Comparison of ENCODE assay signal across 1 cellular context in genomic region chr5:82365744-82366228, GRCh38.
TF ChIP-seq lines count a peak whose summit lies in the region.

No MANE protein-coding gene starts in this region.

TF ChIP-seq in HepG2, 621 proteins besides CTCF, POLR2A, EP300 and RAD21 (continued from another document and continues in another):
- TF ChIP-seq E2F2 (CRISPR knock-in tag; IDR thresholded peaks at IDR 0.05; ENCODE audit: borderline replicate concordance) = no peak
- TF ChIP-seq ZNF614 (CRISPR knock-in tag; IDR thresholded peaks at IDR 0.05; ENCODE audit: borderline replicate concordance) = peak; percentile 83
- TF ChIP-seq SMAD9 (CRISPR knock-in tag; IDR thresholded peaks at IDR 0.05) = no peak
- TF ChIP-seq HDAC6 (IDR thresholded peaks at IDR 0.05; ENCODE audit: low read depth, low read length) = no peak
- TF ChIP-seq ZNF83 (CRISPR knock-in tag; IDR thresholded peaks at IDR 0.05; ENCODE audit: borderline replicate concordance) = no peak
- no peak for TF ChIP-seq ZNF280B (CRISPR knock-in tag; IDR thresholded peaks at IDR 0.05; ENCODE audit: borderline replicate concordance)
- no peak for TF ChIP-seq PRDM10 (CRISPR knock-in tag; IDR thresholded peaks at IDR 0.05; ENCODE audit: low read depth)
- TF ChIP-seq RFXAP (CRISPR knock-in tag; IDR thresholded peaks at IDR 0.05; ENCODE audit: borderline replicate concordance) = no peak
- TF ChIP-seq ZNF563 (CRISPR knock-in tag; IDR thresholded peaks at IDR 0.05) = no peak
- no peak for TF ChIP-seq ZNF33A (CRISPR knock-in tag; IDR thresholded peaks at IDR 0.05; ENCODE audit: borderline replicate concordance)
- no peak for TF ChIP-seq MXD4 (CRISPR knock-in tag; IDR thresholded peaks at IDR 0.05)
- no peak; the same call in 1 of the 2 replicates for TF ChIP-seq BHLHE40 (IDR thresholded peaks at IDR 0.05; ENCODE audit: low read length)
- TF ChIP-seq ZNF3 (CRISPR knock-in tag; IDR thresholded peaks at IDR 0.05) = no peak
- no peak for TF ChIP-seq ZNF724P (CRISPR knock-in tag; IDR thresholded peaks at IDR 0.05; ENCODE audit: borderline replicate concordance)
- peak; percentile 77; the same call in 1 of the 2 replicates for TF ChIP-seq ZNF792 (CRISPR knock-in tag; IDR thresholded peaks at IDR 0.05)
- TF ChIP-seq U2AF1 (optimal IDR thresholded peaks at IDR 0.05; ENCODE audit: low read depth, low read length) = no peak
- no peak for TF ChIP-seq ZNF674 (CRISPR knock-in tag; IDR thresholded peaks at IDR 0.05; ENCODE audit: low read depth)
- no peak for TF ChIP-seq ZBED4 (CRISPR knock-in tag; IDR thresholded peaks at IDR 0.05; ENCODE audit: borderline replicate concordance)
- TF ChIP-seq ZBTB2 (CRISPR knock-in tag; IDR thresholded peaks at IDR 0.05; ENCODE audit: low read depth) = no peak
- TF ChIP-seq ZNF253 (CRISPR knock-in tag; IDR thresholded peaks at IDR 0.05; ENCODE audit: borderline replicate concordance) = no peak
- no peak for TF ChIP-seq ZMYM3 (CRISPR knock-in tag; IDR thresholded peaks at IDR 0.05)
- no peak for TF ChIP-seq ZBTB37 (CRISPR knock-in tag; IDR thresholded peaks at IDR 0.05)
- TF ChIP-seq HOMEZ (CRISPR knock-in tag; IDR thresholded peaks at IDR 0.05; ENCODE audit: low read depth) = peak; percentile 76; the same call in 1 of the 2 replicates
- no peak for TF ChIP-seq DMTF1 (CRISPR knock-in tag; IDR thresholded peaks at IDR 0.05)
- no peak for TF ChIP-seq IRF2 (CRISPR knock-in tag; IDR thresholded peaks at IDR 0.05)
- no peak for TF ChIP-seq SP1 (IDR thresholded peaks at IDR 0.05)
- TF ChIP-seq SP1 (CRISPR knock-in tag; IDR thresholded peaks at IDR 0.05) = no peak
- peak; percentile 76 for TF ChIP-seq CEBPG (CRISPR knock-in tag; IDR thresholded peaks at IDR 0.05)
- no peak for TF ChIP-seq ZNF687 (CRISPR knock-in tag; IDR thresholded peaks at IDR 0.05)
- TF ChIP-seq ZNF619 (CRISPR knock-in tag; IDR thresholded peaks at IDR 0.05) = no peak
- TF ChIP-seq ZMYM2 (CRISPR knock-in tag; IDR thresholded peaks at IDR 0.05) = no peak
- TF ChIP-seq ZFP36L2 (CRISPR knock-in tag; IDR thresholded peaks at IDR 0.05) = no peak
- no peak for TF ChIP-seq PAF1 (CRISPR knock-in tag; IDR thresholded peaks at IDR 0.05)
- peak; percentile 57; the same call in 1 of the 2 replicates for TF ChIP-seq IKZF5 (CRISPR knock-in tag; IDR thresholded peaks at IDR 0.05)
